Comparison of ENCODE assay signal across 14 cellular contexts in genomic region chr10:102654969-102655368, GRCh38. TPM values are rescaled to one million over a fixed set of nuclear protein-coding genes. Genes with fewer than 3 reads are reported as not detected.
DNase-seq lines count a peak whose midpoint lies in the region; ATAC-seq and TF ChIP-seq lines count a peak whose summit lies in the region.
"Had no signal": no experiment of that assay in that cellular context is flagged by ENCODE, and none has a peak within 500 bp of the region (broad histone marks: within the 10 kb centered on the region; RNA-seq: fewer than 3 reads in every experiment).

No MANE protein-coding gene starts in this region.

- peaks cover 27% of the 10 kb centered on the region for H3K36me3 Mint-ChIP-seq in activated naive CD8-positive, alpha-beta T cell treated with anti-CD3 and anti-CD28 coated beads for 36 hours
- peaks cover 41% of the 10 kb centered on the region for H3K36me3 Mint-ChIP-seq in activated naive CD8-positive, alpha-beta T cell treated with anti-CD3 and anti-CD28 coated beads, Interleukin-2, amount 50 U/mL, for 24 hours (ENCODE audit: low read depth)
- peaks cover 47% of the 10 kb centered on the region for H3K36me3 Mint-ChIP-seq in endothelial cell (ENCODE audit: low read depth, unreplicated experiment)

- H3K4me1 Mint-ChIP-seq in activated naive CD8-positive, alpha-beta T cell treated with anti-CD3 and anti-CD28 coated beads for 36 hours: peaks cover 65% of the 10 kb centered on the region
- H3K4me1 Mint-ChIP-seq in activated naive CD8-positive, alpha-beta T cell treated with anti-CD3 and anti-CD28 coated beads, Interleukin-2, amount 50 U/mL, for 24 hours: peaks cover 63% of the 10 kb centered on the region
- peaks cover 48% of the 10 kb centered on the region for H3K4me1 Mint-ChIP-seq in endothelial cell (ENCODE audit: unreplicated experiment)

- WGBS in psoas muscle, 3 donors: 82 to 88% (median 83%) methylated on average over 12 of the region's 12 CpGs

- peaks cover 17% of the 10 kb centered on the region for H3K4me1 ChIP-seq in psoas muscle
- H3K4me1 ChIP-seq: HAP-1 had no signal

- H3K27ac ChIP-seq in VCaP (peak overlapping the region; percentile 88; the same call in 1 of the 2 replicates), psoas muscle (no peak overlapping the region)
- H3K27ac ChIP-seq: BLaER1 had no signal

- ATAC-seq in activated naive CD8-positive, alpha-beta T cell treated with anti-CD3 and anti-CD28 coated beads, Interleukin-2, amount 50 U/mL, for 24 hours: no peak
- no peak for ATAC-seq in psoas muscle
- no peak for ATAC-seq in SK-N-SH treated with all-trans-retinoic acid at 6 μM for 48 hours

- H3K36me3 ChIP-seq in psoas muscle (ENCODE audit: insufficient read depth in 1 of 2, low read depth in 1 of 2): peaks cover 0 to 79% of the 10 kb centered on the region in 2 donors

- no peak for TF ChIP-seq CTCF in VCaP (conservative IDR thresholded peaks at IDR 0.05)
- TF ChIP-seq CTCF in endothelial cell (IDR thresholded peaks at IDR 0.05; ENCODE audit: unreplicated experiment): no peak
- no peak for TF ChIP-seq CTCF in psoas muscle (IDR thresholded peaks at IDR 0.05)

- no peaks in the 10 kb centered on the region for H3K27me3 Mint-ChIP-seq in activated naive CD8-positive, alpha-beta T cell treated with anti-CD3 and anti-CD28 coated beads for 36 hours
- H3K27me3 Mint-ChIP-seq in activated naive CD8-positive, alpha-beta T cell treated with anti-CD3 and anti-CD28 coated beads, Interleukin-2, amount 50 U/mL, for 24 hours: no peaks in the 10 kb centered on the region
- H3K27me3 Mint-ChIP-seq in endothelial cell (ENCODE audit: unreplicated experiment): peaks cover 24% of the 10 kb centered on the region
- H3K27me3 Mint-ChIP-seq: CD8-positive, alpha-beta memory T cell had no signal

- H3K27me3 ChIP-seq in psoas muscle (ENCODE audit: insufficient read depth in 3 of 3, low read length in 2 of 3): no peaks in the 10 kb centered on the region
- H3K27me3 ChIP-seq: BLaER1 had no signal

- no peak overlapping the region for H3K4me3 ChIP-seq in psoas muscle
- H3K4me3 ChIP-seq: BLaER1, HAP-1 had no signal

- DNase-seq in activated naive CD8-positive, alpha-beta T cell treated with anti-CD3 and anti-CD28 coated beads for 36 hours: no peak
- no peak for DNase-seq in activated naive CD8-positive, alpha-beta T cell treated with anti-CD3 and anti-CD28 coated beads, Interleukin-2, amount 50 U/mL, for 24 hours
- DNase-seq in endothelial cell (ENCODE audit: low spot score): no peak
- DNase-seq in psoas muscle: peak; percentile 2 to 42
- no peak for DNase-seq in GOT3 (lab: John Stamatoyannopoulos, UW)
- DNase-seq: CD8-positive, alpha-beta memory T cell; DMS79 treated with DMSO at 0.1 percent for 48 hours; NCI-H1105 treated with DMSO at 0.1 percent for 48 hours; NCI-H1930; NCI-H69 had no signal

- H3K4me3 Mint-ChIP-seq in activated naive CD8-positive, alpha-beta T cell treated with anti-CD3 and anti-CD28 coated beads for 36 hours: no peak overlapping the region
- no peak overlapping the region for H3K4me3 Mint-ChIP-seq in activated naive CD8-positive, alpha-beta T cell treated with anti-CD3 and anti-CD28 coated beads, Interleukin-2, amount 50 U/mL, for 24 hours
- H3K4me3 Mint-ChIP-seq in endothelial cell (ENCODE audit: unreplicated experiment): peak overlapping the region; percentile 56
- H3K4me3 Mint-ChIP-seq: CD8-positive, alpha-beta memory T cell had no signal

- no peaks in the 10 kb centered on the region for H3K9me3 ChIP-seq in psoas muscle
- H3K9me3 ChIP-seq: BLaER1, HAP-1 had no signal

- no peaks in the 10 kb centered on the region for H3K9me3 Mint-ChIP-seq in activated naive CD8-positive, alpha-beta T cell treated with anti-CD3 and anti-CD28 coated beads for 36 hours
- no peaks in the 10 kb centered on the region for H3K9me3 Mint-ChIP-seq in activated naive CD8-positive, alpha-beta T cell treated with anti-CD3 and anti-CD28 coated beads, Interleukin-2, amount 50 U/mL, for 24 hours
- no peaks in the 10 kb centered on the region for H3K9me3 Mint-ChIP-seq in endothelial cell (ENCODE audit: unreplicated experiment)
- H3K9me3 Mint-ChIP-seq: CD8-positive, alpha-beta memory T cell had no signal

- peak overlapping the region; percentile 16 for H3K27ac Mint-ChIP-seq in activated naive CD8-positive, alpha-beta T cell treated with anti-CD3 and anti-CD28 coated beads for 36 hours
- no peak overlapping the region for H3K27ac Mint-ChIP-seq in activated naive CD8-positive, alpha-beta T cell treated with anti-CD3 and anti-CD28 coated beads, Interleukin-2, amount 50 U/mL, for 24 hours
- H3K27ac Mint-ChIP-seq in endothelial cell (ENCODE audit: unreplicated experiment): no peak overlapping the region

- intact Hi-C loops in psoas muscle (cut with DNase I): no loop called here

TF ChIP-seq in SK-N-SH treated with all-trans-retinoic acid at 6 μM for 48 hours, 23 proteins besides CTCF, POLR2A, EP300 and RAD21:
- TF ChIP-seq ZFP30 (CRISPR knock-in tag; IDR thresholded peaks at IDR 0.05) (no peak), PATZ1 (CRISPR knock-in tag; IDR thresholded peaks at IDR 0.05; ENCODE audit: borderline replicate concordance) (no peak), ZFP3 (CRISPR knock-in tag; IDR thresholded peaks at IDR 0.05) (no peak)

RNA-seq across cellular contexts. Expression of gene TRIM8, which starts 10.7 kb away (rescaled TPM):
- 10 to 100 TPM; 40.4 to 41.8 TPM for total RNA-seq in activated naive CD8-positive, alpha-beta T cell treated with anti-CD3 and anti-CD28 coated beads for 36 hours
- total RNA-seq in endothelial cell (ENCODE audit: unreplicated experiment) (219 TPM), psoas muscle (100 to 1,000 TPM in 3 of 4 donors, 10 to 100 TPM in 1; 97.2 to 166 (median 111) TPM)
- 10 to 100 TPM; 57.6 to 72.4 (median 72.3) TPM for polyA plus RNA-seq in psoas muscle

RNA-seq across cellular contexts. Expression of gene ARL3, which starts 59.2 kb away (rescaled TPM):
- 1 to 10 TPM; 5.7 to 6.2 TPM for total RNA-seq in activated naive CD8-positive, alpha-beta T cell treated with anti-CD3 and anti-CD28 coated beads for 36 hours
- total RNA-seq in endothelial cell (ENCODE audit: unreplicated experiment) (9.0 TPM), psoas muscle (1 to 10 TPM; 2.8 to 5.3 (median 3.3) TPM)
- 1 to 10 TPM; 3.4 to 6.5 (median 4.9) TPM for polyA plus RNA-seq in psoas muscle

RNA-seq across cellular contexts. Expression of gene SFXN2, which starts 59.5 kb away (rescaled TPM):
- total RNA-seq in activated naive CD8-positive, alpha-beta T cell treated with anti-CD3 and anti-CD28 coated beads for 36 hours: 10 to 100 TPM; 23.6 to 28.0 TPM
- total RNA-seq in endothelial cell (ENCODE audit: unreplicated experiment) (6.3 TPM), psoas muscle (1 to 10 TPM; 1.2 to 3.2 (median 2.0) TPM)
- 1 to 10 TPM in 2 of 3 donors, under 1 TPM in 1; 0.45 to 1.7 (median 1.5) TPM for polyA plus RNA-seq in psoas muscle

Comparison
In these comparisons a context has a peak if more than half of its experiments do, and no peak if none do; other contexts are left out.
1. DNase-seq: peak in psoas muscle (2 of 2); none in activated naive CD8-positive, alpha-beta T cell treated with anti-CD3 and anti-CD28 coated beads for 36 hours (single experiment), activated naive CD8-positive, alpha-beta T cell treated with anti-CD3 and anti-CD28 coated beads, Interleukin-2, amount 50 U/mL, for 24 hours (single experiment), endothelial cell (single experiment) and GOT3 (single experiment).